9 cellular contexts compared by ENCODE assay signal in the genomic region with DNA sequence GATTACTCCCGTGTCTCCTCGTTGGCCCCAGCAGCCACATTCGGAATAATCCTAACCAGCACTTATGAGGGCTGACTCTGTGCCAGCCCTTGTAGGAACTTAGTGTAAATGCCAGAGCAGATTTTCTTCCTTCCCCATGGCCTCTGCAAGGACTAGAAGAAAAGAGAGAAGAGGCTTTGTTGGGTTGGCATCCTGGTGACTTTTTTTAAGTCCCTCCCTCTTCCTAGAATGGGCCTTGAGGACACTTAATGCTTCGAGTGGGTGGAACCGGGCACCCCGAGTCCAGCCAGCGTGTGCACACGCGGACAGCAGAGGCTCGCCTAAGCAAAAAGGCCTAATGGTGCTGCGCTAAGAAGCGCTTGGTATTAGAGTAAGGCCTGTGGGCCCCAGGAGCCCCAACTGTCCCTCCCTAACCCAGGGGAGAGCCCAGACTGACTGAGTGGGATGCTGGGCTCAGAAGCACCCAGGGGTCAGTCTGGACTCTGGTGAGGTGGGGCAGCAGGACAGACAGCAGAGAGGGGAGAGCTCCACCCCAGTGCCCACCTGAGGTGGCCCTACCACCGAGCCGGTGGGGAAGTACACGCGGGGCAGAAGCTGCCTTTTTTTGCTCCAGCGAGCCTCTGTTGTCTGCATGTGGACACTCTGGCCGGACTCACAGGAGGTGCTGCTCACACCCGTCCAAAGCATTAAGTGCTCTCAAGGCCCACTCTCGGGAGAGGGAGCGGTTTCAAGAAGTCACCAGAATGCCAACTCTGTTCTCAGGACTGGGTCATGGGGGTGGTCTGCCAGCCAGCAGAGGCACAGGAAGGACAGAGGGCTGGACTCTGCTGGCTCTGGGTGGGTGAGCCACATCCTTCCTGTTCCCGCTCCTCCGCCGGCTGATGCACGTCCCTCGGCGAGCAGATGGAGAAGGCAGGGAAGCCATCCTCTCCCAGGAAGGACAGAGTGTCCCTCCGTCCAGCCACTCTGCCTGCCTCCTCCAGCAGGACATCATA. TPM values are rescaled to one million over a fixed set of nuclear protein-coding genes. Genes with fewer than 3 reads are reported as not detected.
DNase-seq lines count a peak whose midpoint lies in the region; ATAC-seq and TF ChIP-seq lines count a peak whose summit lies in the region.
"Had no signal": no experiment of that assay in that cellular context is flagged by ENCODE, and none has a peak within 500 bp of the region (broad histone marks: within the 10 kb centered on the region; RNA-seq: fewer than 3 reads in every experiment).

No MANE protein-coding gene starts in this region.

- H3K4me1 Mint-ChIP-seq in activated naive CD8-positive, alpha-beta T cell treated with anti-CD3 and anti-CD28 coated beads, Interleukin-2, amount 50 U/mL, for 24 hours, result peaks cover 97% of the 10 kb centered on the region

- H3K4me1 ChIP-seq in Loucy (ENCODE audit: insufficient read depth, low read length, poor library complexity, severe bottlenecking) (peaks cover 99% of the 10 kb centered on the region), spleen (peaks cover 94 to 100% (median 100%) of the 10 kb centered on the region in 6 donors)

- H3K4me3 Mint-ChIP-seq in activated naive CD8-positive, alpha-beta T cell treated with anti-CD3 and anti-CD28 coated beads, Interleukin-2, amount 50 U/mL, for 24 hours, result peak overlapping the region; percentile 41

- H3K9me3 ChIP-seq in Loucy (ENCODE audit: insufficient read depth, low read depth, low read length), result no peaks in the 10 kb centered on the region
- no peaks in the 10 kb centered on the region for H3K9me3 ChIP-seq in spleen

- peak overlapping the region; percentile 76 for H3K27ac Mint-ChIP-seq in activated naive CD8-positive, alpha-beta T cell treated with anti-CD3 and anti-CD28 coated beads, Interleukin-2, amount 50 U/mL, for 24 hours

- H3K27ac ChIP-seq in layer of hippocampus (ENCODE audit: low read depth, low read length), result peak overlapping the region; percentile 72
- peak overlapping the region; percentile 70 to 100 (median 86) for H3K27ac ChIP-seq in spleen

- no peaks in the 10 kb centered on the region for H3F3A ChIP-seq in Loucy (ENCODE audit: low read depth)

- DNase-seq in activated naive CD8-positive, alpha-beta T cell treated with anti-CD3 and anti-CD28 coated beads, Interleukin-2, amount 50 U/mL, for 24 hours, result no peak
- peak; percentile 83 for DNase-seq in spleen
- DNase-seq in stimulated activated CD4-positive, alpha-beta T cell treated with anti-CD3 and anti-CD28 coated beads, Interleukin-12 subunit alpha, Interleukin-12 subunit beta, amount 100 ng/mL, for 4 hours, result no peak
- no peak for DNase-seq in NCI-H774 (lab: John Stamatoyannopoulos, UW)
- no peak for DNase-seq in omental fat pad (ENCODE audit: low spot score)
- DNase-seq: SIG-M5 had no signal

- ATAC-seq in activated naive CD8-positive, alpha-beta T cell treated with anti-CD3 and anti-CD28 coated beads, Interleukin-2, amount 50 U/mL, for 24 hours, result no peak
- ATAC-seq in GM18502 (IDR thresholded peaks at IDR 0.05; ENCODE audit: poor library complexity, unreplicated experiment) (no peak), omental fat pad (ENCODE audit: low FRiP score) (no peak)

- peaks cover 68% of the 10 kb centered on the region for H4K20me1 ChIP-seq in Loucy (ENCODE audit: insufficient read depth, low read length, poor library complexity, severe bottlenecking)

- H3K36me3 ChIP-seq in Loucy (ENCODE audit: insufficient read depth, low read length) (no peaks in the 10 kb centered on the region; the same call in 1 of the 2 replicates), spleen (peaks cover 0 to 13% (median 0%) of the 10 kb centered on the region in 6 donors)

- 30 to 47% (median 42%) methylated on average over 19 to 28 of the region's 28 CpGs for WGBS in spleen, 5 donors

- H3K27me3 ChIP-seq in Loucy (ENCODE audit: insufficient read depth, low read length, poor library complexity, severe bottlenecking) (no peaks in the 10 kb centered on the region), layer of hippocampus (ENCODE audit: control insufficient read depth, insufficient read depth, low read length) (no peaks in the 10 kb centered on the region), spleen (replicated peaks in 1 of 7) (no peaks in the 10 kb centered on the region)

- TF ChIP-seq CTCF in Loucy (conservative IDR thresholded peaks at IDR 0.05; ENCODE audit: low read length), result no peak
- no peak for TF ChIP-seq CTCF in spleen (IDR thresholded peaks at IDR 0.05 in 8 of 11, conservative IDR thresholded peaks at IDR 0.05 in 3 of 11)
- TF ChIP-seq CTCF in omental fat pad (IDR thresholded peaks at IDR 0.05), result no peak

- no peaks in the 10 kb centered on the region for H3K9me3 Mint-ChIP-seq in activated naive CD8-positive, alpha-beta T cell treated with anti-CD3 and anti-CD28 coated beads, Interleukin-2, amount 50 U/mL, for 24 hours

- TF ChIP-seq POLR2A in spleen (IDR thresholded peaks at IDR 0.05), result no peak

- no peaks in the 10 kb centered on the region for H3K27me3 Mint-ChIP-seq in activated naive CD8-positive, alpha-beta T cell treated with anti-CD3 and anti-CD28 coated beads, Interleukin-2, amount 50 U/mL, for 24 hours

- peak overlapping the region; percentile 85 for H3K4me2 ChIP-seq in Loucy (ENCODE audit: low read depth, low read length, poor library complexity, severe bottlenecking)

- peak overlapping the region; percentile 74 for H3K4me3 ChIP-seq in Loucy (ENCODE audit: low read length, poor library complexity, severe bottlenecking)
- H3K4me3 ChIP-seq in spleen, result peak overlapping the region in 1 of 8 donors; percentile 56

- H3K79me2 ChIP-seq in Loucy (ENCODE audit: insufficient read depth, low read length), result peaks cover 100% of the 10 kb centered on the region

- H3K9ac ChIP-seq in Loucy (ENCODE audit: low read depth, low read length, poor library complexity, severe bottlenecking), result peak overlapping the region; percentile 80

- H2AFZ ChIP-seq in Loucy (ENCODE audit: low read length), result no peak overlapping the region

- H3K9me2 ChIP-seq in Loucy (replicated peaks; ENCODE audit: low read depth, low read length), result no peaks in the 10 kb centered on the region

- intact Hi-C loops in spleen (cut with DNase I; ENCODE audit: low total_unique reads), result no loop called here

- peaks cover 19% of the 10 kb centered on the region for H3K36me3 Mint-ChIP-seq in activated naive CD8-positive, alpha-beta T cell treated with anti-CD3 and anti-CD28 coated beads, Interleukin-2, amount 50 U/mL, for 24 hours (ENCODE audit: low read depth)

RNA-seq across cellular contexts. Expression of a gene that starts 12.5 kb away (rescaled TPM):
- total RNA-seq in spleen (10 to 100 TPM; 21.6 to 37.8 (median 32.3) TPM), omental fat pad (10 to 100 TPM; 23.4 to 66.2 (median 49.9) TPM)
- 1 to 10 TPM; 7.2 to 9.5 (median 8.5) TPM for polyA plus RNA-seq in spleen

RNA-seq across cellular contexts. Expression of a gene that starts 27.9 kb away (rescaled TPM):
- total RNA-seq in spleen, result 1 to 10 TPM in 1 of 7 donors, under 1 TPM in 5, not detected in 1; 0.37 to 1.4 (median 0.46) TPM
- polyA plus RNA-seq in spleen, result under 1 TPM; 0.10 to 0.36 (median 0.15) TPM
- under 1 TPM; 0.19 to 0.95 (median 0.33) TPM for total RNA-seq in omental fat pad

RNA-seq across cellular contexts. Expression of a gene that starts 56.7 kb away (rescaled TPM):
- total RNA-seq in spleen (1 to 10 TPM in 1 of 7 donors, under 1 TPM in 6; 0.32 to 1.4 (median 0.77) TPM), omental fat pad (1 to 10 TPM in 1 of 4 donors, under 1 TPM in 3; 0.12 to 1.4 (median 0.54) TPM)
- polyA plus RNA-seq in spleen, result under 1 TPM; 0.91 to 0.99 (median 0.91) TPM
